In the genomic region with DNA sequence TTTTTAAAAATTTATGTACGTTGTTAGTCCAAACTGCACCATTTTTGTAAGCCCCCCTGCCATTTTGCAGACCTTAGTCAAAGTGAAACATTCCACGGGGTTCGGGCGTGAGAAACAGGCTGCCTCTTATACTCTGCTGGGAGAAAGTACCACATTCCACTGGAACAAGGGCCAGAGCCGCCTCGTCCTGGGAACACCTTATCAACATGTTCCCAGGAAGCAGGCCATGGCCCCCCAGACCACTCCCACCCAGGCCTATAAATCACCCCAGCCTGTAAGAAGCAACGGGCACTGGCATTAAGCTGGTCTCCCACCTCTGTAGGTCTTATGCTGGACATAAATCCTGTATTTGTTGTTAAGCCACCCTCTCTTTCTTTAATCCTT, we compare ENCODE assay signal across 1 cellular context.
TF ChIP-seq lines count a peak whose summit lies in the region.

No MANE protein-coding gene starts in this region.

TF ChIP-seq in GM23338, 12 proteins besides CTCF, POLR2A, EP300 and RAD21 (continued from another document):
- TF ChIP-seq, protein P1, sequence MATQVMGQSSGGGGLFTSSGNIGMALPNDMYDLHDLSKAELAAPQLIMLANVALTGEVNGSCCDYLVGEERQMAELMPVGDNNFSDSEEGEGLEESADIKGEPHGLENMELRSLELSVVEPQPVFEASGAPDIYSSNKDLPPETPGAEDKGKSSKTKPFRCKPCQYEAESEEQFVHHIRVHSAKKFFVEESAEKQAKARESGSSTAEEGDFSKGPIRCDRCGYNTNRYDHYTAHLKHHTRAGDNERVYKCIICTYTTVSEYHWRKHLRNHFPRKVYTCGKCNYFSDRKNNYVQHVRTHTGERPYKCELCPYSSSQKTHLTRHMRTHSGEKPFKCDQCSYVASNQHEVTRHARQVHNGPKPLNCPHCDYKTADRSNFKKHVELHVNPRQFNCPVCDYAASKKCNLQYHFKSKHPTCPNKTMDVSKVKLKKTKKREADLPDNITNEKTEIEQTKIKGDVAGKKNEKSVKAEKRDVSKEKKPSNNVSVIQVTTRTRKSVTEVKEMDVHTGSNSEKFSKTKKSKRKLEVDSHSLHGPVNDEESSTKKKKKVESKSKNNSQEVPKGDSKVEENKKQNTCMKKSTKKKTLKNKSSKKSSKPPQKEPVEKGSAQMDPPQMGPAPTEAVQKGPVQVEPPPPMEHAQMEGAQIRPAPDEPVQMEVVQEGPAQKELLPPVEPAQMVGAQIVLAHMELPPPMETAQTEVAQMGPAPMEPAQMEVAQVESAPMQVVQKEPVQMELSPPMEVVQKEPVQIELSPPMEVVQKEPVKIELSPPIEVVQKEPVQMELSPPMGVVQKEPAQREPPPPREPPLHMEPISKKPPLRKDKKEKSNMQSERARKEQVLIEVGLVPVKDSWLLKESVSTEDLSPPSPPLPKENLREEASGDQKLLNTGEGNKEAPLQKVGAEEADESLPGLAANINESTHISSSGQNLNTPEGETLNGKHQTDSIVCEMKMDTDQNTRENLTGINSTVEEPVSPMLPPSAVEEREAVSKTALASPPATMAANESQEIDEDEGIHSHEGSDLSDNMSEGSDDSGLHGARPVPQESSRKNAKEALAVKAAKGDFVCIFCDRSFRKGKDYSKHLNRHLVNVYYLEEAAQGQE (IDR thresholded peaks at IDR 0.05; ENCODE audit: unreplicated experiment), result no peak
- TF ChIP-seq EZH2phosphoT487 (IDR thresholded peaks at IDR 0.05; ENCODE audit: unreplicated experiment) (no peak), ZNF331 (CRISPR knock-in tag; IDR thresholded peaks at IDR 0.05; ENCODE audit: low read depth) (no peak), STAT1 (IDR thresholded peaks at IDR 0.05; ENCODE audit: unreplicated experiment) (no peak), CREB1 (CRISPR knock-in tag; IDR thresholded peaks at IDR 0.05; ENCODE audit: low read depth) (no peak), POLR2AphosphoS5 (IDR thresholded peaks at IDR 0.05; ENCODE audit: low read depth) (no peak), JUNB (IDR thresholded peaks at IDR 0.05; ENCODE audit: unreplicated experiment) (no peak), EZH2 (IDR thresholded peaks at IDR 0.05; ENCODE audit: low read depth, unreplicated experiment) (no peak), ZNF114 (CRISPR knock-in tag; IDR thresholded peaks at IDR 0.05) (no peak)
- TF ChIP-seq, protein P2, sequence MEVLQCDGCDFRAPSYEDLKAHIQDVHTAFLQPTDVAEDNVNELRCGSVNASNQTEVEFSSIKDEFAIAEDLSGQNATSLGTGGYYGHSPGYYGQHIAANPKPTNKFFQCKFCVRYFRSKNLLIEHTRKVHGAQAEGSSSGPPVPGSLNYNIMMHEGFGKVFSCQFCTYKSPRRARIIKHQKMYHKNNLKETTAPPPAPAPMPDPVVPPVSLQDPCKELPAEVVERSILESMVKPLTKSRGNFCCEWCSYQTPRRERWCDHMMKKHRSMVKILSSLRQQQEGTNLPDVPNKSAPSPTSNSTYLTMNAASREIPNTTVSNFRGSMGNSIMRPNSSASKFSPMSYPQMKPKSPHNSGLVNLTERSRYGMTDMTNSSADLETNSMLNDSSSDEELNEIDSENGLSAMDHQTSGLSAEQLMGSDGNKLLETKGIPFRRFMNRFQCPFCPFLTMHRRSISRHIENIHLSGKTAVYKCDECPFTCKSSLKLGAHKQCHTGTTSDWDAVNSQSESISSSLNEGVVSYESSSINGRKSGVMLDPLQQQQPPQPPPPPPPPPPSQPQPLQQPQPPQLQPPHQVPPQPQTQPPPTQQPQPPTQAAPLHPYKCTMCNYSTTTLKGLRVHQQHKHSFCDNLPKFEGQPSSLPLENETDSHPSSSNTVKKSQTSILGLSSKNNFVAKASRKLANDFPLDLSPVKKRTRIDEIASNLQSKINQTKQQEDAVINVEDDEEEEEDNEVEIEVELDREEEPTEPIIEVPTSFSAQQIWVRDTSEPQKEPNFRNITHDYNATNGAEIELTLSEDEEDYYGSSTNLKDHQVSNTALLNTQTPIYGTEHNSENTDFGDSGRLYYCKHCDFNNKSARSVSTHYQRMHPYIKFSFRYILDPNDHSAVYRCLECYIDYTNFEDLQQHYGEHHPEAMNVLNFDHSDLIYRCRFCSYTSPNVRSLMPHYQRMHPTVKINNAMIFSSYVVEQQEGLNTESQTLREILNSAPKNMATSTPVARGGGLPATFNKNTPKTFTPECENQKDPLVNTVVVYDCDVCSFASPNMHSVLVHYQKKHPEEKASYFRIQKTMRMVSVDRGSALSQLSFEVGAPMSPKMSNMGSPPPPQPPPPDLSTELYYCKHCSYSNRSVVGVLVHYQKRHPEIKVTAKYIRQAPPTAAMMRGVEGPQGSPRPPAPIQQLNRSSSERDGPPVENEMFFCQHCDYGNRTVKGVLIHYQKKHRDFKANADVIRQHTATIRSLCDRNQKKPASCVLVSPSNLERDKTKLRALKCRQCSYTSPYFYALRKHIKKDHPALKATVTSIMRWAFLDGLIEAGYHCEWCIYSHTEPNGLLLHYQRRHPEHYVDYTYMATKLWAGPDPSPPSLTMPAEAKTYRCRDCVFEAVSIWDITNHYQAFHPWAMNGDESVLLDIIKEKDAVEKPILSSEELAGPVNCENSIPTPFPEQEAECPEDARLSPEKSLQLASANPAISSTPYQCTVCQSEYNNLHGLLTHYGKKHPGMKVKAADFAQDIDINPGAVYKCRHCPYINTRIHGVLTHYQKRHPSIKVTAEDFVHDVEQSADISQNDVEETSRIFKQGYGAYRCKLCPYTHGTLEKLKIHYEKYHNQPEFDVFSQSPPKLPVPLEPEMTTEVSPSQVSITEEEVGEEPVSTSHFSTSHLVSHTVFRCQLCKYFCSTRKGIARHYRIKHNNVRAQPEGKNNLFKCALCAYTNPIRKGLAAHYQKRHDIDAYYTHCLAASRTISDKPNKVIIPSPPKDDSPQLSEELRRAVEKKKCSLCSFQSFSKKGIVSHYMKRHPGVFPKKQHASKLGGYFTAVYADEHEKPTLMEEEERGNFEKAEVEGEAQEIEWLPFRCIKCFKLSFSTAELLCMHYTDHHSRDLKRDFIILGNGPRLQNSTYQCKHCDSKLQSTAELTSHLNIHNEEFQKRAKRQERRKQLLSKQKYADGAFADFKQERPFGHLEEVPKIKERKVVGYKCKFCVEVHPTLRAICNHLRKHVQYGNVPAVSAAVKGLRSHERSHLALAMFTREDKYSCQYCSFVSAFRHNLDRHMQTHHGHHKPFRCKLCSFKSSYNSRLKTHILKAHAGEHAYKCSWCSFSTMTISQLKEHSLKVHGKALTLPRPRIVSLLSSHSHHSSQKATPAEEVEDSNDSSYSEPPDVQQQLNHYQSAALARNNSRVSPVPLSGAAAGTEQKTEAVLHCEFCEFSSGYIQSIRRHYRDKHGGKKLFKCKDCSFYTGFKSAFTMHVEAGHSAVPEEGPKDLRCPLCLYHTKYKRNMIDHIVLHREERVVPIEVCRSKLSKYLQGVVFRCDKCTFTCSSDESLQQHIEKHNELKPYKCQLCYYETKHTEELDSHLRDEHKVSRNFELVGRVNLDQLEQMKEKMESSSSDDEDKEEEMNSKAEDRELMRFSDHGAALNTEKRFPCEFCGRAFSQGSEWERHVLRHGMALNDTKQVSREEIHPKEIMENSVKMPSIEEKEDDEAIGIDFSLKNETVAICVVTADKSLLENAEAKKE (CRISPR knock-in tag; IDR thresholded peaks at IDR 0.05), result no peak
